9 cellular contexts compared by ENCODE assay signal in the genomic region with DNA sequence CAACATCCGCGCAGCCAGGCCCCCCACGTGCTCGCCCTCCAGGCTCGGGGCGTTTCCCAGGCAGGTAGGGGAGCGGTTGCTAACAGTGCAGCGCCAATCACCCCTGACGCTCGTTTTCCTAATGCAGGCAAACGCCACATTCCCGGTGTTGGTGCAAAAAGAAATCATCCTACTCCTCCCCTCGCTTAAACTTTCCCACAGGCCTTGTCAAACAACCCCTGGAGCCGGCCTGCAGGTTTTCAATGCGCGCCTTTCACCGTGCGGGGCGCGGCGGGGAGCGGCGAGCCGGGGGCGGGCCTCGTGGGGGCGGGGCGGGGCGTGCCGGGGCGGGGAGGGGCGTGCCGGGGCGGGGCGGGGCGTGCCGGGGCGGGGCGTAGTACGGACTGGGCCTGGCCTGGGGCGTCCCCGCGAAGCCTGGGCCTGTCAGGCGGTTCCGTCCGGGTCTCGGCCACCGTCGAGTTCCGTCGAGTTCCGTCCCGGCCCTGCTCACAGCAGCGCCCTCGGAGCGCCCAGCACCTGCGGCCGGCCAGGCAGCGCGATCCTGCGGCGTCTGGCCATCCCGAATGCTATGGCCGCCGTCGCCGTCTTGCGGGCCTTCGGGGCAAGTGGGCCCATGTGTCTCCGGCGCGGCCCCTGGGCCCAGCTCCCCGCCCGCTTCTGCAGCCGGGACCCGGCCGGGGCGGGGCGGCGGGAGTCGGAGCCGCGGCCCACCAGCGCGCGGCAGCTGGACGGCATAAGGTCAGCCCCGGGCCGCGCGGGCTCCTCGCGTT. TPM values are rescaled to one million over a fixed set of nuclear protein-coding genes. Genes with fewer than 3 reads are reported as not detected.
DNase-seq lines count a peak whose midpoint lies in the region; ATAC-seq lines count a peak whose summit lies in the region.
"Had no signal": no experiment of that assay in that cellular context is flagged by ENCODE, and none has a peak within 500 bp of the region (broad histone marks: within the 10 kb centered on the region; RNA-seq: fewer than 3 reads in every experiment).

A gene with protein sequence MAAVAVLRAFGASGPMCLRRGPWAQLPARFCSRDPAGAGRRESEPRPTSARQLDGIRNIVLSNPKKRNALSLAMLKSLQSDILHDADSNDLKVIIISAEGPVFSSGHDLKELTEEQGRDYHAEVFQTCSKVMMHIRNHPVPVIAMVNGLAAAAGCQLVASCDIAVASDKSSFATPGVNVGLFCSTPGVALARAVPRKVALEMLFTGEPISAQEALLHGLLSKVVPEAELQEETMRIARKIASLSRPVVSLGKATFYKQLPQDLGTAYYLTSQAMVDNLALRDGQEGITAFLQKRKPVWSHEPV (plus strand): TSS at position 374 of the 770 bp plus-strand sequence. CDS start 195 bp downstream, at position 569.

- H3K36me3 ChIP-seq in HUES48 (ENCODE audit: control insufficient read depth, insufficient read depth, low read length) = 0 out of 2 replicates have a peak, but pooled peaks cover 4% of the 10 kb centered on the region

- peak; percentile 76 for ATAC-seq in GM19455 (IDR thresholded peaks at IDR 0.05; ENCODE audit: unreplicated experiment)

- peaks cover 7% of the 10 kb centered on the region; the same call in 1 of the 2 replicates for H3K4me1 ChIP-seq in HUES48 (ENCODE audit: control insufficient read depth, insufficient read depth, low read length)
- peaks cover 23% of the 10 kb centered on the region for H3K4me1 ChIP-seq in mononuclear cell (ENCODE audit: insufficient read depth, low read length)

- DNase-seq in COLO668 (lab: John Stamatoyannopoulos, UW; ENCODE audit: unreplicated experiment) (peak; percentile 18), medulla oblongata (ENCODE audit: extremely low spot score) (no peak)
- DNase-seq in activated CD8-positive, alpha-beta memory T cell treated with anti-CD3 and anti-CD28 coated beads for 4 hours (ENCODE audit: low read depth in 2 of 2) = peak; percentile 8 to 13
- peak; percentile 10 for DNase-seq in stimulated activated CD8-positive, alpha-beta memory T cell treated with anti-CD3 and anti-CD28 coated beads, Interleukin-7, amount 100 ng/mL, for 24 hours (ENCODE audit: low read depth)

- H3K4me3 ChIP-seq in HUES48 (ENCODE audit: low read depth, low read length) = peak within 1 kb of the TSS; percentile 71
- H3K4me3 ChIP-seq in mononuclear cell (ENCODE audit: low read length) = peak within 1 kb of the TSS; percentile 49
- H3K4me3 ChIP-seq: PC-9 had no signal

- H3K27ac ChIP-seq in HUES48 (ENCODE audit: low read depth, low read length) = peak within 1 kb of the TSS; percentile 18
- H3K27ac ChIP-seq: PC-9 had no signal

- no peaks in the 10 kb centered on the region for H3K9me3 ChIP-seq in HUES48 (ENCODE audit: control insufficient read depth, insufficient read depth, low read length)
- H3K9me3 ChIP-seq in mononuclear cell (ENCODE audit: low read depth, low read length) = no peaks in the 10 kb centered on the region

- in situ Hi-C loops in endometrial microvascular endothelial cells (cut with HindIII; ENCODE audit: inconsistent ontology term, low pct_unique_long_range_greater_than_20kb, low sequenced_read_pairs) = no loop called here

- H3K9ac ChIP-seq in HUES48 (ENCODE audit: low read depth, low read length) = peak within 1 kb of the TSS; percentile 72; the same call in 1 of the 2 replicates

- H3K27me3 ChIP-seq in HUES48 (ENCODE audit: control insufficient read depth, insufficient read depth, low read length) (no peaks in the 10 kb centered on the region), mononuclear cell (ENCODE audit: insufficient read depth, low read length) (no peaks in the 10 kb centered on the region)

RNA-seq across cellular contexts. Expression of the gene that starts here (rescaled TPM):
- 16.8 TPM for total RNA-seq in endometrial microvascular endothelial cells (ENCODE audit: inconsistent ontology term)
- 2.6 TPM for total RNA-seq in mononuclear cell
- total RNA-seq: PC-9 had no signal
